Comparison of ENCODE assay signal across 28 cellular contexts in the genomic region with DNA sequence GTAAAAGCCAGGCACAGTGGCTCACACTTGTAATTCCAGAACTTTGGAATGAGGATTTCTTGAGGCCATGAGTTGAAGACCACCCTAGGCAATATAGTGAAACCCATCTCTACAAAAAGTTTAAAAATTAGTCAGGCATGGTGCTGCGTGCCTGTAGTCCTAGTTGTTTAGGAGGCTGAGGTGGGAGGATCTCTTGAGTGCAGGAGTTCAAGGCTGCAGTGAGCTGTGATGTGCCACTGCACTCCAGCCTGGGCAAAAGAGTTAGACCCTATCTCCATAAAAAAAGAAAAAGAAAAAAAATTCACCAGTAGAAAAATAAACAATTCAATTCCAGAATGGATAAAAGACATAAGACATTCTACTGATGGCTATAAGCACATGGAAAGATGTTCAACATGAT.
"Had no signal": no experiment of that assay in that cellular context is flagged by ENCODE, and none has a peak within 500 bp of the region (broad histone marks: within the 10 kb centered on the region; RNA-seq: fewer than 3 reads in every experiment).

No MANE protein-coding gene starts in this region.

- DNase-seq: colonic mucosa; cortex of kidney; dermis blood vessel endothelial cell; dorsolateral prefrontal cortex; effector CD4-positive, alpha-beta T cell; effector CD8-positive, alpha-beta T cell; effector memory CD4-positive, alpha-beta T cell; effector memory CD8-positive, alpha-beta T cell; endodermal cell; erythroblast; esophagus squamous epithelium; foreskin fibroblast; foreskin keratinocyte; foreskin melanocyte; gastrocnemius medialis; glutamatergic neuron; head of caudate nucleus; heart left ventricle; heart right ventricle had no signal

- H3K4me1 ChIP-seq: colonic mucosa, esophagus muscularis mucosa, esophagus squamous epithelium, foreskin keratinocyte, gastroesophageal sphincter, heart left ventricle, heart right ventricle had no signal

- H3K36me3 ChIP-seq: colonic mucosa, esophagus muscularis mucosa, esophagus squamous epithelium, gastrocnemius medialis, gastroesophageal sphincter, heart left ventricle, heart right ventricle had no signal

- ATAC-seq: effector memory CD8-positive, alpha-beta T cell; esophagus mucosa; foreskin keratinocyte; gastrocnemius medialis; gastroesophageal sphincter; heart left ventricle; heart right ventricle had no signal

- H3K27ac ChIP-seq: colonic mucosa, coronary artery, dorsolateral prefrontal cortex, epithelial cell of prostate, esophagus muscularis mucosa, esophagus squamous epithelium, foreskin keratinocyte, gastrocnemius medialis, gastroesophageal sphincter, heart left ventricle, heart right ventricle had no signal

- H3K27me3 ChIP-seq: colonic mucosa, esophagus muscularis mucosa, esophagus squamous epithelium, foreskin keratinocyte, gastrocnemius medialis, gastroesophageal sphincter, heart left ventricle, heart right ventricle had no signal

- FAIRE-seq: colon, endometrium, endothelial cell of umbilical vein, frontal cortex had no signal

- H3K4me3 ChIP-seq: colonic mucosa, coronary artery, dorsolateral prefrontal cortex, esophagus muscularis mucosa, esophagus squamous epithelium, gastrocnemius medialis, gastroesophageal sphincter, heart left ventricle, heart right ventricle had no signal

- H3K9me3 ChIP-seq: colonic mucosa, gastrocnemius medialis had no signal
